ENCODE assay signal across 8 cellular contexts in the genomic region with DNA sequence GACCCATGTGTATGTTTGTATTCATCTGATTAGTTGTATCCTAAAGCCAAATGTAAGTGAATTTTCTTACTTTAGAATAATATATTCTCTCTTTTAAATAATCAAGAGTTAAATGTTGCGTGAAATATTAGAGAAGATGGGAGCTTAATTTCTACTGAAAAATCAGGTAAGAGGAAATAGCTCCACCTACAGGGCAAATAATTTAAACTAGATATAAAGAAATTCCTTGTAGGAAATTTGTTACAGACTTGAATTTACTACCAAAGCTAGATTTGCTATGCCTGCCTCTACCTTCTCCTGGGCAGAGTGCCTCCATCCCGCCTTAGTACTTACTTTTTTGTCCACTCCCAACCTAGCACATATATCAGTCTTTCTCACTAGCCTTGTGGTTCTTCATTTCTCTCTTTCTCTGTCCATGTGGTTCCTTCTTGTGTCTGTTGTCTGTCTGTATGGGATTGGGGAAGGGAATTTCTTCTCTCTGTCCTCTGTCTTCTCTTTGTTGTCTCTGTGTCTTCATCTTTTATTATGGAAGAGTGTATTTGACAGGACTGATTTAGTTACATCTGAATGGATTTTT. TPM values are rescaled to one million over a fixed set of nuclear protein-coding genes. Genes with fewer than 3 reads are reported as not detected.
DNase-seq lines count a peak whose midpoint lies in the region; ATAC-seq and TF ChIP-seq lines count a peak whose summit lies in the region.

No MANE protein-coding gene starts in this region.

- in situ Hi-C loops in GM13976 (cut with MboI; ENCODE audit: low sequenced_read_pairs, unreplicated experiment), result no loop called here

- DNase-seq in AG04450 (ENCODE audit: low read depth, low spot score) (peak; percentile 16), GM13976 (ENCODE audit: low spot score) (peak; percentile 33), NCI-H526 (lab: John Stamatoyannopoulos, UW) (peak; percentile 3 to 71), choroid plexus epithelial cell (ENCODE audit: low read depth) (peak; percentile 75), myocyte (ENCODE audit: low read depth) (peak; percentile 54), T-helper 9 cell (no peak), epidermal melanocyte (ENCODE audit: insufficient read length, low spot score) (no peak)

- POLR2A ChIA-PET in AG04450 (lab: Yijun Ruan, JAX), result interaction anchor here (0.6 to 1.5 kb wide), 2 partner anchors 44 to 50 kb away, joined by 6 read pairs; a partner anchor contains a TSS

- TF ChIP-seq CTCF in AG04450 (IDR thresholded peaks at IDR 0.05; ENCODE audit: low read depth, low read length) (peak; percentile 45), GM13976 (IDR thresholded peaks at IDR 0.05; ENCODE audit: borderline replicate concordance, control extremely low read depth, extremely low read depth, insufficient read depth, missing control alignments) (peak; percentile 4), choroid plexus epithelial cell (conservative IDR thresholded peaks at IDR 0.05; ENCODE audit: low read depth, low read length) (peak; percentile 48)

- no peak overlapping the region for H3K4me3 ChIP-seq in AG04450 (ENCODE audit: low read depth, low read length)
- no peak overlapping the region for H3K4me3 ChIP-seq in choroid plexus epithelial cell (ENCODE audit: low read depth, low read length)

- H3K27me3 ChIP-seq in AG04450 (ENCODE audit: control insufficient read depth, insufficient read depth, low read length), result no peaks in the 10 kb centered on the region

- H3K27ac ChIP-seq in AG04450 (ENCODE audit: low read depth, low read length), result no peak overlapping the region

- CTCF ChIA-PET in AG04450 (lab: Charles Lee), result interaction anchor here (0.7 to 6.8 kb wide), 36 partner anchors 9 to 927 kb away, joined by 3 to 169 read pairs (median 5); a partner anchor contains a TSS

- H3K9me3 ChIP-seq in AG04450 (ENCODE audit: control insufficient read depth, insufficient read depth, low read length), result no peaks in the 10 kb centered on the region

- no peak for ATAC-seq in GM21526 (IDR thresholded peaks at IDR 0.05; ENCODE audit: low FRiP score, unreplicated experiment)

RNA-seq across cellular contexts. Expression of a gene that starts 44.7 kb away (rescaled TPM):
- polyA plus RNA-seq in AG04450 (2011; rRNA removed), result 21.7 and 31.1 TPM in 2 replicates
- 23.3 and 37.8 TPM in 2 replicates for polyA minus RNA-seq in AG04450 (2011; rRNA and poly(A)+ RNA removed)
- total RNA-seq in myocyte, result 24.8 and 25.8 TPM in 2 replicates
- polyA plus RNA-seq in myocyte (2012), result 14.0 TPM

Comparison
In these comparisons a context has a peak if more than half of its experiments do, and no peak if none do; other contexts are left out.
1. DNase-seq: peak in AG04450 (single experiment), GM13976 (single experiment), NCI-H526 (2 of 2), choroid plexus epithelial cell (single experiment) and myocyte (single experiment); none in T-helper 9 cell (single experiment) and epidermal melanocyte (single experiment).
2. Peak in every context shown above with its lines, with median percentiles within 50 percentile points of each other: CTCF ChIP-seq.